In genomic region chr13:78631077-78631476, GRCh38 we compare ENCODE assay signal across 19 cellular contexts. TPM values are rescaled to one million over a fixed set of nuclear protein-coding genes. Genes with fewer than 3 reads are reported as not detected.
A peak's percentile ranks its signal among the peaks of the same experiment; 100 is the strongest.
DNase-seq lines count a peak whose midpoint lies in the region; ATAC-seq and TF ChIP-seq lines count a peak whose summit lies in the region.
"Had no signal": no experiment of that assay in that cellular context is flagged by ENCODE, and none has a peak within 500 bp of the region (broad histone marks: within the 10 kb centered on the region; RNA-seq: fewer than 3 reads in every experiment).

No MANE protein-coding gene starts in this region.

- peaks cover 64% of the 10 kb centered on the region for H3K36me3 Mint-ChIP-seq in type B pancreatic cell

- H3K27me3 ChIP-seq in Loucy (ENCODE audit: insufficient read depth, low read length, poor library complexity, severe bottlenecking) (no peaks in the 10 kb centered on the region), hepatocyte (no peaks in the 10 kb centered on the region)

- H3K79me2 ChIP-seq in Loucy (ENCODE audit: insufficient read depth, low read length) = peaks cover 52% of the 10 kb centered on the region
- peaks cover 2% of the 10 kb centered on the region for H3K79me2 ChIP-seq in hepatocyte

- ATAC-seq in activated CD4-positive, CD25-positive, alpha-beta regulatory T cell treated with anti-CD3 and anti-CD28 coated beads, Interleukin-2, amount 50 U/mL, for 24 hours = no peak

- peaks cover 28% of the 10 kb centered on the region for H4K20me1 ChIP-seq in Loucy (ENCODE audit: insufficient read depth, low read length, poor library complexity, severe bottlenecking)
- H4K20me1 ChIP-seq in hepatocyte (ENCODE audit: insufficient read depth, poor library complexity, severe bottlenecking) = no peaks in the 10 kb centered on the region

- DNase-seq in hepatocyte (ENCODE audit: low spot score) (peak; percentile 19), renal cortical epithelial cell (ENCODE audit: low read depth) (peak; percentile 66), amniotic stem cell (lab: John Stamatoyannopoulos, UW) (no peak), type B pancreatic cell (ENCODE audit: extremely low spot score, unreplicated experiment) (no peak)
- DNase-seq: C1 segment of cervical spinal cord; Calu3; CD4-positive, alpha-beta memory T cell; COR-L47; DMS53; DMS79 treated with DMSO at 0.1 percent for 48 hours; GF-D8; GM23248; H7; HCEC 1CT had no signal

- TF ChIP-seq CTCF in Loucy (conservative IDR thresholded peaks at IDR 0.05; ENCODE audit: low read length) (no peak), hepatocyte (IDR thresholded peaks at IDR 0.05; ENCODE audit: poor library complexity) (no peak), type B pancreatic cell (conservative IDR thresholded peaks at IDR 0.05) (no peak)

- no peaks in the 10 kb centered on the region for H3K4me1 Mint-ChIP-seq in type B pancreatic cell (ENCODE audit: unreplicated experiment)

- H3K27ac ChIP-seq in hepatocyte = no peak overlapping the region
- H3K27ac ChIP-seq: GM23248 had no signal

- H3K9me2 ChIP-seq in Loucy (replicated peaks; ENCODE audit: low read depth, low read length) = no peaks in the 10 kb centered on the region
- no peaks in the 10 kb centered on the region for H3K9me2 ChIP-seq in hepatocyte (replicated peaks; ENCODE audit: insufficient read depth)

- no peak overlapping the region for H3K9ac ChIP-seq in Loucy (ENCODE audit: low read depth, low read length, poor library complexity, severe bottlenecking)
- H3K9ac ChIP-seq: GM23248 had no signal

- no peaks in the 10 kb centered on the region for H3K9me3 ChIP-seq in Loucy (ENCODE audit: insufficient read depth, low read depth, low read length)
- no peaks in the 10 kb centered on the region for H3K9me3 ChIP-seq in hepatocyte (ENCODE audit: low read depth)

- H3K27ac Mint-ChIP-seq in type B pancreatic cell = no peak overlapping the region
- H3K27ac Mint-ChIP-seq: CD4-positive, alpha-beta memory T cell had no signal

- no peak overlapping the region for H3K4me3 ChIP-seq in Loucy (ENCODE audit: low read length, poor library complexity, severe bottlenecking)
- no peak overlapping the region for H3K4me3 ChIP-seq in hepatocyte
- H3K4me3 ChIP-seq: GM23248 had no signal

- H3K9me3 Mint-ChIP-seq in type B pancreatic cell = no peaks in the 10 kb centered on the region
- H3K9me3 Mint-ChIP-seq: CD4-positive, alpha-beta memory T cell had no signal

- no peak overlapping the region for H2AFZ ChIP-seq in Loucy (ENCODE audit: low read length)
- H2AFZ ChIP-seq in hepatocyte = no peak overlapping the region
- H2AFZ ChIP-seq: GM23248 had no signal

- peaks cover 87% of the 10 kb centered on the region for H3K36me3 ChIP-seq in Loucy (ENCODE audit: insufficient read depth, low read length)
- H3K36me3 ChIP-seq in hepatocyte (replicated peaks; ENCODE audit: insufficient read depth, low read depth) = no peaks in the 10 kb centered on the region

- no peaks in the 10 kb centered on the region for H3F3A ChIP-seq in Loucy (ENCODE audit: low read depth)

- H3K4me3 Mint-ChIP-seq in type B pancreatic cell = no peak overlapping the region
- H3K4me3 Mint-ChIP-seq: CD4-positive, alpha-beta memory T cell had no signal

- peak overlapping the region; percentile 5 for H3K4me2 ChIP-seq in Loucy (ENCODE audit: low read depth, low read length, poor library complexity, severe bottlenecking)
- no peak overlapping the region for H3K4me2 ChIP-seq in hepatocyte

- no peaks in the 10 kb centered on the region for H3K27me3 Mint-ChIP-seq in type B pancreatic cell
- H3K27me3 Mint-ChIP-seq: CD4-positive, alpha-beta memory T cell had no signal

- 59% methylated on average over 1 of the region's 1 CpG for WGBS in hepatocyte (ENCODE audit: low lambda C conversion rate, missing lambda C conversion rate)

- H3K4me1 ChIP-seq in Loucy (ENCODE audit: insufficient read depth, low read length, poor library complexity, severe bottlenecking) = peaks cover 26% of the 10 kb centered on the region
- no peaks in the 10 kb centered on the region for H3K4me1 ChIP-seq in hepatocyte (ENCODE audit: insufficient read depth)

RNA-seq across cellular contexts. Expression of gene POU4F1, which starts 27.7 kb away (rescaled TPM):
- total RNA-seq in hepatocyte = 0.17 and 0.24 TPM in 2 replicates
- 0.16 TPM in 1 of 2 replicates, not detected in the other for polyA plus RNA-seq in hepatocyte
- total RNA-seq in renal cortical epithelial cell = not detected in 2 replicates
- total RNA-seq in type B pancreatic cell (ENCODE audit: low replicate concordance) = 0.93 and 5.4 TPM in 2 replicates
- total RNA-seq: A172, G401, GM23248 had no signal
- polyA plus RNA-seq: BJ; CD4-positive, alpha-beta memory T cell; GM23248 had no signal

RNA-seq across cellular contexts. Expression of gene OBI1, which starts 27.9 kb away (rescaled TPM):
- total RNA-seq in hepatocyte (14.3 and 17.6 TPM in 2 replicates), renal cortical epithelial cell (17.2 and 22.5 TPM in 2 replicates), type B pancreatic cell (ENCODE audit: low replicate concordance) (14.3 and 18.7 TPM in 2 replicates)
- polyA plus RNA-seq in hepatocyte = 5.3 and 9.4 TPM in 2 replicates

Comparison
In these comparisons a context has a peak if more than half of its experiments do, and no peak if none do; other contexts are left out.
1. DNase-seq: peak in hepatocyte (single experiment) and renal cortical epithelial cell (single experiment); none in amniotic stem cell (single experiment) and type B pancreatic cell (single experiment).